Comparison of ENCODE assay signal across 1 cellular context in the genomic region with DNA sequence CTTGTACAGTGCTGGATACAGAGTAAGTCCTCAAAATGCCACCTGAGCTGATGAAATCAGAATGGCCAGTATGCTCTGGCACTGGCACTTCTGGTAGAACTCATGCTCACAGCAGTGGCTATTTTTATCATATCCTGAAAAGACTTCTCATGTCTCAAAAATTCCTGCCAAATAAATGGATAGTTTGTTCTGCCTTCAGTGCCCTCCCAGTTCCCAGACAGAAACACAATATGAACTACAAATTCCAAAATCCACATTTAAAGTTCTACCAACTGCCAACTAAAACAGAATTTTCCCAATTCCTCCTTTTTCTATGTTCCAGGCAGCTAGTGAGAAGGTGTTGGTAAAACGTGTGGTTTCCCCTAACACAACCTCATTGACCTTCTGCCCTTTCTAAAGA.
TF ChIP-seq lines count a peak whose summit lies in the region.

No MANE protein-coding gene starts in this region.

TF ChIP-seq in GM12878, 131 proteins besides CTCF, POLR2A, EP300 and RAD21 (continued from another document):
- TF ChIP-seq, protein P1, sequence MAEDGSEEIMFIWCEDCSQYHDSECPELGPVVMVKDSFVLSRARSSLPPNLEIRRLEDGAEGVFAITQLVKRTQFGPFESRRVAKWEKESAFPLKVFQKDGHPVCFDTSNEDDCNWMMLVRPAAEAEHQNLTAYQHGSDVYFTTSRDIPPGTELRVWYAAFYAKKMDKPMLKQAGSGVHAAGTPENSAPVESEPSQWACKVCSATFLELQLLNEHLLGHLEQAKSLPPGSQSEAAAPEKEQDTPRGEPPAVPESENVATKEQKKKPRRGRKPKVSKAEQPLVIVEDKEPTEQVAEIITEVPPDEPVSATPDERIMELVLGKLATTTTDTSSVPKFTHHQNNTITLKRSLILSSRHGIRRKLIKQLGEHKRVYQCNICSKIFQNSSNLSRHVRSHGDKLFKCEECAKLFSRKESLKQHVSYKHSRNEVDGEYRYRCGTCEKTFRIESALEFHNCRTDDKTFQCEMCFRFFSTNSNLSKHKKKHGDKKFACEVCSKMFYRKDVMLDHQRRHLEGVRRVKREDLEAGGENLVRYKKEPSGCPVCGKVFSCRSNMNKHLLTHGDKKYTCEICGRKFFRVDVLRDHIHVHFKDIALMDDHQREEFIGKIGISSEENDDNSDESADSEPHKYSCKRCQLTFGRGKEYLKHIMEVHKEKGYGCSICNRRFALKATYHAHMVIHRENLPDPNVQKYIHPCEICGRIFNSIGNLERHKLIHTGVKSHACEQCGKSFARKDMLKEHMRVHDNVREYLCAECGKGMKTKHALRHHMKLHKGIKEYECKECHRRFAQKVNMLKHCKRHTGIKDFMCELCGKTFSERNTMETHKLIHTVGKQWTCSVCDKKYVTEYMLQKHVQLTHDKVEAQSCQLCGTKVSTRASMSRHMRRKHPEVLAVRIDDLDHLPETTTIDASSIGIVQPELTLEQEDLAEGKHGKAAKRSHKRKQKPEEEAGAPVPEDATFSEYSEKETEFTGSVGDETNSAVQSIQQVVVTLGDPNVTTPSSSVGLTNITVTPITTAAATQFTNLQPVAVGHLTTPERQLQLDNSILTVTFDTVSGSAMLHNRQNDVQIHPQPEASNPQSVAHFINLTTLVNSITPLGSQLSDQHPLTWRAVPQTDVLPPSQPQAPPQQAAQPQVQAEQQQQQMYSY (CRISPR knock-in tag; IDR thresholded peaks at IDR 0.05): no peak
- TF ChIP-seq IKZF2 (IDR thresholded peaks at IDR 0.05): peak; percentile 90 to 92
- peak; percentile 91 for TF ChIP-seq IKZF1 (conservative IDR thresholded peaks at IDR 0.05)
- peak; percentile 73 for TF ChIP-seq RELB (IDR thresholded peaks at IDR 0.05; ENCODE audit: low read depth)
- TF ChIP-seq NR2F1 (conservative IDR thresholded peaks at IDR 0.05): peak; percentile 92
- TF ChIP-seq RUNX3 (IDR thresholded peaks at IDR 0.05; ENCODE audit: low read length): 0 out of 2 replicates have a peak, but pooled peaks have one; percentile 25
- no peak for TF ChIP-seq MYB (IDR thresholded peaks at IDR 0.05; ENCODE audit: borderline replicate concordance, low read depth, low read length)
- no peak for TF ChIP-seq ZNF24 (IDR thresholded peaks at IDR 0.05)
- peak in 1 of 2 experiments; percentile 27; a peak in 1 of 4 replicates for TF ChIP-seq BHLHE40 (IDR thresholded peaks at IDR 0.05; ENCODE audit: borderline replicate concordance in 1 of 2, low read depth in 2 of 2, low read length in 1 of 2)
- no peak for TF ChIP-seq ZBED1 (IDR thresholded peaks at IDR 0.05; ENCODE audit: borderline replicate concordance)
- no peak for TF ChIP-seq TCF7 (IDR thresholded peaks at IDR 0.05; ENCODE audit: borderline replicate concordance)
- TF ChIP-seq E2F8 (IDR thresholded peaks at IDR 0.05; ENCODE audit: low read depth, partially characterized antibody): no peak
- peak; percentile 48; the same call in 1 of the 2 replicates for TF ChIP-seq SPI1 (IDR thresholded peaks at IDR 0.05; ENCODE audit: borderline replicate concordance, insufficient read depth, low read depth, low read length)
- no peak for TF ChIP-seq KLF5 (IDR thresholded peaks at IDR 0.05; ENCODE audit: partially characterized antibody)
